ENCODE assay signal across 2 cellular contexts in the genomic region with DNA sequence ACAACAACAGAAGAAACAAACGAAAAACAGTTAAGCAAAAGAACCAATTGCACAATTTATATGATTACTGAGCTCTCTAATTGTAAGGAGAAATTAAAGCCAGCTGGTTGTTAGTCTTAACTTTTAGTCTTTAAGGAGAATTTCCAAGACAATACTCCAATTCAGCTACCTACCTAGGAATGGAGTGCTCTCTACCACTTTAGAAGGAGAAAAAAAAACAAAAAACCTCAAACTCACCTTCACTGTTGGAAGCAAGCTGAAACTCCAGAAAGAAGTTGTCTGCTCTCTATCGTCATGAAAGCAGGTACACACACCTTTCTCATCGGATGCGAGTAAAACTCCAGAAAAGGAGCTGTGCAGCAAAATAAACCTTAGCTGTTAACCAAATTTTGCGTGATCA.
TF ChIP-seq lines count a peak whose summit lies in the region.

No MANE protein-coding gene starts in this region.

TF ChIP-seq in GM23338, 12 proteins besides CTCF, POLR2A, EP300 and RAD21 (continued from another document):
- TF ChIP-seq, protein P1, sequence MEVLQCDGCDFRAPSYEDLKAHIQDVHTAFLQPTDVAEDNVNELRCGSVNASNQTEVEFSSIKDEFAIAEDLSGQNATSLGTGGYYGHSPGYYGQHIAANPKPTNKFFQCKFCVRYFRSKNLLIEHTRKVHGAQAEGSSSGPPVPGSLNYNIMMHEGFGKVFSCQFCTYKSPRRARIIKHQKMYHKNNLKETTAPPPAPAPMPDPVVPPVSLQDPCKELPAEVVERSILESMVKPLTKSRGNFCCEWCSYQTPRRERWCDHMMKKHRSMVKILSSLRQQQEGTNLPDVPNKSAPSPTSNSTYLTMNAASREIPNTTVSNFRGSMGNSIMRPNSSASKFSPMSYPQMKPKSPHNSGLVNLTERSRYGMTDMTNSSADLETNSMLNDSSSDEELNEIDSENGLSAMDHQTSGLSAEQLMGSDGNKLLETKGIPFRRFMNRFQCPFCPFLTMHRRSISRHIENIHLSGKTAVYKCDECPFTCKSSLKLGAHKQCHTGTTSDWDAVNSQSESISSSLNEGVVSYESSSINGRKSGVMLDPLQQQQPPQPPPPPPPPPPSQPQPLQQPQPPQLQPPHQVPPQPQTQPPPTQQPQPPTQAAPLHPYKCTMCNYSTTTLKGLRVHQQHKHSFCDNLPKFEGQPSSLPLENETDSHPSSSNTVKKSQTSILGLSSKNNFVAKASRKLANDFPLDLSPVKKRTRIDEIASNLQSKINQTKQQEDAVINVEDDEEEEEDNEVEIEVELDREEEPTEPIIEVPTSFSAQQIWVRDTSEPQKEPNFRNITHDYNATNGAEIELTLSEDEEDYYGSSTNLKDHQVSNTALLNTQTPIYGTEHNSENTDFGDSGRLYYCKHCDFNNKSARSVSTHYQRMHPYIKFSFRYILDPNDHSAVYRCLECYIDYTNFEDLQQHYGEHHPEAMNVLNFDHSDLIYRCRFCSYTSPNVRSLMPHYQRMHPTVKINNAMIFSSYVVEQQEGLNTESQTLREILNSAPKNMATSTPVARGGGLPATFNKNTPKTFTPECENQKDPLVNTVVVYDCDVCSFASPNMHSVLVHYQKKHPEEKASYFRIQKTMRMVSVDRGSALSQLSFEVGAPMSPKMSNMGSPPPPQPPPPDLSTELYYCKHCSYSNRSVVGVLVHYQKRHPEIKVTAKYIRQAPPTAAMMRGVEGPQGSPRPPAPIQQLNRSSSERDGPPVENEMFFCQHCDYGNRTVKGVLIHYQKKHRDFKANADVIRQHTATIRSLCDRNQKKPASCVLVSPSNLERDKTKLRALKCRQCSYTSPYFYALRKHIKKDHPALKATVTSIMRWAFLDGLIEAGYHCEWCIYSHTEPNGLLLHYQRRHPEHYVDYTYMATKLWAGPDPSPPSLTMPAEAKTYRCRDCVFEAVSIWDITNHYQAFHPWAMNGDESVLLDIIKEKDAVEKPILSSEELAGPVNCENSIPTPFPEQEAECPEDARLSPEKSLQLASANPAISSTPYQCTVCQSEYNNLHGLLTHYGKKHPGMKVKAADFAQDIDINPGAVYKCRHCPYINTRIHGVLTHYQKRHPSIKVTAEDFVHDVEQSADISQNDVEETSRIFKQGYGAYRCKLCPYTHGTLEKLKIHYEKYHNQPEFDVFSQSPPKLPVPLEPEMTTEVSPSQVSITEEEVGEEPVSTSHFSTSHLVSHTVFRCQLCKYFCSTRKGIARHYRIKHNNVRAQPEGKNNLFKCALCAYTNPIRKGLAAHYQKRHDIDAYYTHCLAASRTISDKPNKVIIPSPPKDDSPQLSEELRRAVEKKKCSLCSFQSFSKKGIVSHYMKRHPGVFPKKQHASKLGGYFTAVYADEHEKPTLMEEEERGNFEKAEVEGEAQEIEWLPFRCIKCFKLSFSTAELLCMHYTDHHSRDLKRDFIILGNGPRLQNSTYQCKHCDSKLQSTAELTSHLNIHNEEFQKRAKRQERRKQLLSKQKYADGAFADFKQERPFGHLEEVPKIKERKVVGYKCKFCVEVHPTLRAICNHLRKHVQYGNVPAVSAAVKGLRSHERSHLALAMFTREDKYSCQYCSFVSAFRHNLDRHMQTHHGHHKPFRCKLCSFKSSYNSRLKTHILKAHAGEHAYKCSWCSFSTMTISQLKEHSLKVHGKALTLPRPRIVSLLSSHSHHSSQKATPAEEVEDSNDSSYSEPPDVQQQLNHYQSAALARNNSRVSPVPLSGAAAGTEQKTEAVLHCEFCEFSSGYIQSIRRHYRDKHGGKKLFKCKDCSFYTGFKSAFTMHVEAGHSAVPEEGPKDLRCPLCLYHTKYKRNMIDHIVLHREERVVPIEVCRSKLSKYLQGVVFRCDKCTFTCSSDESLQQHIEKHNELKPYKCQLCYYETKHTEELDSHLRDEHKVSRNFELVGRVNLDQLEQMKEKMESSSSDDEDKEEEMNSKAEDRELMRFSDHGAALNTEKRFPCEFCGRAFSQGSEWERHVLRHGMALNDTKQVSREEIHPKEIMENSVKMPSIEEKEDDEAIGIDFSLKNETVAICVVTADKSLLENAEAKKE (CRISPR knock-in tag; IDR thresholded peaks at IDR 0.05), result no peak
- TF ChIP-seq ZNF114 (CRISPR knock-in tag; IDR thresholded peaks at IDR 0.05) (no peak), STAT1 (IDR thresholded peaks at IDR 0.05; ENCODE audit: unreplicated experiment) (no peak), POLR2AphosphoS5 (IDR thresholded peaks at IDR 0.05; ENCODE audit: low read depth) (no peak), NANOG (IDR thresholded peaks at IDR 0.05; ENCODE audit: borderline replicate concordance) (no peak), JUNB (IDR thresholded peaks at IDR 0.05; ENCODE audit: unreplicated experiment) (no peak), EZH2 (IDR thresholded peaks at IDR 0.05; ENCODE audit: low read depth, unreplicated experiment) (no peak), ZNF331 (CRISPR knock-in tag; IDR thresholded peaks at IDR 0.05; ENCODE audit: low read depth) (no peak)
- TF ChIP-seq, protein P2, sequence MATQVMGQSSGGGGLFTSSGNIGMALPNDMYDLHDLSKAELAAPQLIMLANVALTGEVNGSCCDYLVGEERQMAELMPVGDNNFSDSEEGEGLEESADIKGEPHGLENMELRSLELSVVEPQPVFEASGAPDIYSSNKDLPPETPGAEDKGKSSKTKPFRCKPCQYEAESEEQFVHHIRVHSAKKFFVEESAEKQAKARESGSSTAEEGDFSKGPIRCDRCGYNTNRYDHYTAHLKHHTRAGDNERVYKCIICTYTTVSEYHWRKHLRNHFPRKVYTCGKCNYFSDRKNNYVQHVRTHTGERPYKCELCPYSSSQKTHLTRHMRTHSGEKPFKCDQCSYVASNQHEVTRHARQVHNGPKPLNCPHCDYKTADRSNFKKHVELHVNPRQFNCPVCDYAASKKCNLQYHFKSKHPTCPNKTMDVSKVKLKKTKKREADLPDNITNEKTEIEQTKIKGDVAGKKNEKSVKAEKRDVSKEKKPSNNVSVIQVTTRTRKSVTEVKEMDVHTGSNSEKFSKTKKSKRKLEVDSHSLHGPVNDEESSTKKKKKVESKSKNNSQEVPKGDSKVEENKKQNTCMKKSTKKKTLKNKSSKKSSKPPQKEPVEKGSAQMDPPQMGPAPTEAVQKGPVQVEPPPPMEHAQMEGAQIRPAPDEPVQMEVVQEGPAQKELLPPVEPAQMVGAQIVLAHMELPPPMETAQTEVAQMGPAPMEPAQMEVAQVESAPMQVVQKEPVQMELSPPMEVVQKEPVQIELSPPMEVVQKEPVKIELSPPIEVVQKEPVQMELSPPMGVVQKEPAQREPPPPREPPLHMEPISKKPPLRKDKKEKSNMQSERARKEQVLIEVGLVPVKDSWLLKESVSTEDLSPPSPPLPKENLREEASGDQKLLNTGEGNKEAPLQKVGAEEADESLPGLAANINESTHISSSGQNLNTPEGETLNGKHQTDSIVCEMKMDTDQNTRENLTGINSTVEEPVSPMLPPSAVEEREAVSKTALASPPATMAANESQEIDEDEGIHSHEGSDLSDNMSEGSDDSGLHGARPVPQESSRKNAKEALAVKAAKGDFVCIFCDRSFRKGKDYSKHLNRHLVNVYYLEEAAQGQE (IDR thresholded peaks at IDR 0.05; ENCODE audit: unreplicated experiment), result no peak

TF ChIP-seq in WTC11, 78 proteins besides CTCF, POLR2A, EP300 and RAD21 (continued from another document):
- TF ChIP-seq, protein P3, sequence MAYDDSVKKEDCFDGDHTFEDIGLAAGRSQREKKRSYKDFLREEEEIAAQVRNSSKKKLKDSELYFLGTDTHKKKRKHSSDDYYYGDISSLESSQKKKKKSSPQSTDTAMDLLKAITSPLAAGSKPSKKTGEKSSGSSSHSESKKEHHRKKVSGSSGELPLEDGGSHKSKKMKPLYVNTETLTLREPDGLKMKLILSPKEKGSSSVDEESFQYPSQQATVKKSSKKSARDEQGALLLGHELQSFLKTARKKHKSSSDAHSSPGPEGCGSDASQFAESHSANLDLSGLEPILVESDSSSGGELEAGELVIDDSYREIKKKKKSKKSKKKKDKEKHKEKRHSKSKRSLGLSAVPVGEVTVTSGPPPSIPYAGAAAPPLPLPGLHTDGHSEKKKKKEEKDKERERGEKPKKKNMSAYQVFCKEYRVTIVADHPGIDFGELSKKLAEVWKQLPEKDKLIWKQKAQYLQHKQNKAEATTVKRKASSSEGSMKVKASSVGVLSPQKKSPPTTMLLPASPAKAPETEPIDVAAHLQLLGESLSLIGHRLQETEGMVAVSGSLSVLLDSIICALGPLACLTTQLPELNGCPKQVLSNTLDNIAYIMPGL (CRISPR knock-in tag; IDR thresholded peaks at IDR 0.05), result no peak
- no peak for TF ChIP-seq NFATC4 (CRISPR knock-in tag; IDR thresholded peaks at IDR 0.05)
- no peak for TF ChIP-seq ETV6 (CRISPR knock-in tag; IDR thresholded peaks at IDR 0.05)
- TF ChIP-seq CREM (CRISPR knock-in tag; IDR thresholded peaks at IDR 0.05), result no peak
- TF ChIP-seq, protein P4, sequence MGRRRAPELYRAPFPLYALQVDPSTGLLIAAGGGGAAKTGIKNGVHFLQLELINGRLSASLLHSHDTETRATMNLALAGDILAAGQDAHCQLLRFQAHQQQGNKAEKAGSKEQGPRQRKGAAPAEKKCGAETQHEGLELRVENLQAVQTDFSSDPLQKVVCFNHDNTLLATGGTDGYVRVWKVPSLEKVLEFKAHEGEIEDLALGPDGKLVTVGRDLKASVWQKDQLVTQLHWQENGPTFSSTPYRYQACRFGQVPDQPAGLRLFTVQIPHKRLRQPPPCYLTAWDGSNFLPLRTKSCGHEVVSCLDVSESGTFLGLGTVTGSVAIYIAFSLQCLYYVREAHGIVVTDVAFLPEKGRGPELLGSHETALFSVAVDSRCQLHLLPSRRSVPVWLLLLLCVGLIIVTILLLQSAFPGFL (CRISPR knock-in tag; IDR thresholded peaks at IDR 0.05; ENCODE audit: borderline replicate concordance), result no peak
- TF ChIP-seq NR3C1 (CRISPR knock-in tag; conservative IDR thresholded peaks at IDR 0.05; ENCODE audit: low read depth), result no peak
- TF ChIP-seq NFE2L1 (CRISPR knock-in tag; IDR thresholded peaks at IDR 0.05), result no peak
- TF ChIP-seq JUN (CRISPR knock-in tag; IDR thresholded peaks at IDR 0.05), result no peak
- TF ChIP-seq, protein P5, sequence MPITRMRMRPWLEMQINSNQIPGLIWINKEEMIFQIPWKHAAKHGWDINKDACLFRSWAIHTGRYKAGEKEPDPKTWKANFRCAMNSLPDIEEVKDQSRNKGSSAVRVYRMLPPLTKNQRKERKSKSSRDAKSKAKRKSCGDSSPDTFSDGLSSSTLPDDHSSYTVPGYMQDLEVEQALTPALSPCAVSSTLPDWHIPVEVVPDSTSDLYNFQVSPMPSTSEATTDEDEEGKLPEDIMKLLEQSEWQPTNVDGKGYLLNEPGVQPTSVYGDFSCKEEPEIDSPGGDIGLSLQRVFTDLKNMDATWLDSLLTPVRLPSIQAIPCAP (CRISPR knock-in tag; IDR thresholded peaks at IDR 0.05), result no peak
- TF ChIP-seq, protein P6, sequence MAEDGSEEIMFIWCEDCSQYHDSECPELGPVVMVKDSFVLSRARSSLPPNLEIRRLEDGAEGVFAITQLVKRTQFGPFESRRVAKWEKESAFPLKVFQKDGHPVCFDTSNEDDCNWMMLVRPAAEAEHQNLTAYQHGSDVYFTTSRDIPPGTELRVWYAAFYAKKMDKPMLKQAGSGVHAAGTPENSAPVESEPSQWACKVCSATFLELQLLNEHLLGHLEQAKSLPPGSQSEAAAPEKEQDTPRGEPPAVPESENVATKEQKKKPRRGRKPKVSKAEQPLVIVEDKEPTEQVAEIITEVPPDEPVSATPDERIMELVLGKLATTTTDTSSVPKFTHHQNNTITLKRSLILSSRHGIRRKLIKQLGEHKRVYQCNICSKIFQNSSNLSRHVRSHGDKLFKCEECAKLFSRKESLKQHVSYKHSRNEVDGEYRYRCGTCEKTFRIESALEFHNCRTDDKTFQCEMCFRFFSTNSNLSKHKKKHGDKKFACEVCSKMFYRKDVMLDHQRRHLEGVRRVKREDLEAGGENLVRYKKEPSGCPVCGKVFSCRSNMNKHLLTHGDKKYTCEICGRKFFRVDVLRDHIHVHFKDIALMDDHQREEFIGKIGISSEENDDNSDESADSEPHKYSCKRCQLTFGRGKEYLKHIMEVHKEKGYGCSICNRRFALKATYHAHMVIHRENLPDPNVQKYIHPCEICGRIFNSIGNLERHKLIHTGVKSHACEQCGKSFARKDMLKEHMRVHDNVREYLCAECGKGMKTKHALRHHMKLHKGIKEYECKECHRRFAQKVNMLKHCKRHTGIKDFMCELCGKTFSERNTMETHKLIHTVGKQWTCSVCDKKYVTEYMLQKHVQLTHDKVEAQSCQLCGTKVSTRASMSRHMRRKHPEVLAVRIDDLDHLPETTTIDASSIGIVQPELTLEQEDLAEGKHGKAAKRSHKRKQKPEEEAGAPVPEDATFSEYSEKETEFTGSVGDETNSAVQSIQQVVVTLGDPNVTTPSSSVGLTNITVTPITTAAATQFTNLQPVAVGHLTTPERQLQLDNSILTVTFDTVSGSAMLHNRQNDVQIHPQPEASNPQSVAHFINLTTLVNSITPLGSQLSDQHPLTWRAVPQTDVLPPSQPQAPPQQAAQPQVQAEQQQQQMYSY (CRISPR knock-in tag; IDR thresholded peaks at IDR 0.05), result no peak
- TF ChIP-seq, protein P7, sequence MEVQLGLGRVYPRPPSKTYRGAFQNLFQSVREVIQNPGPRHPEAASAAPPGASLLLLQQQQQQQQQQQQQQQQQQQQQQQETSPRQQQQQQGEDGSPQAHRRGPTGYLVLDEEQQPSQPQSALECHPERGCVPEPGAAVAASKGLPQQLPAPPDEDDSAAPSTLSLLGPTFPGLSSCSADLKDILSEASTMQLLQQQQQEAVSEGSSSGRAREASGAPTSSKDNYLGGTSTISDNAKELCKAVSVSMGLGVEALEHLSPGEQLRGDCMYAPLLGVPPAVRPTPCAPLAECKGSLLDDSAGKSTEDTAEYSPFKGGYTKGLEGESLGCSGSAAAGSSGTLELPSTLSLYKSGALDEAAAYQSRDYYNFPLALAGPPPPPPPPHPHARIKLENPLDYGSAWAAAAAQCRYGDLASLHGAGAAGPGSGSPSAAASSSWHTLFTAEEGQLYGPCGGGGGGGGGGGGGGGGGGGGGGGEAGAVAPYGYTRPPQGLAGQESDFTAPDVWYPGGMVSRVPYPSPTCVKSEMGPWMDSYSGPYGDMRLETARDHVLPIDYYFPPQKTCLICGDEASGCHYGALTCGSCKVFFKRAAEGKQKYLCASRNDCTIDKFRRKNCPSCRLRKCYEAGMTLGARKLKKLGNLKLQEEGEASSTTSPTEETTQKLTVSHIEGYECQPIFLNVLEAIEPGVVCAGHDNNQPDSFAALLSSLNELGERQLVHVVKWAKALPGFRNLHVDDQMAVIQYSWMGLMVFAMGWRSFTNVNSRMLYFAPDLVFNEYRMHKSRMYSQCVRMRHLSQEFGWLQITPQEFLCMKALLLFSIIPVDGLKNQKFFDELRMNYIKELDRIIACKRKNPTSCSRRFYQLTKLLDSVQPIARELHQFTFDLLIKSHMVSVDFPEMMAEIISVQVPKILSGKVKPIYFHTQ (CRISPR knock-in tag; IDR thresholded peaks at IDR 0.05), result no peak
- TF ChIP-seq, protein P8, sequence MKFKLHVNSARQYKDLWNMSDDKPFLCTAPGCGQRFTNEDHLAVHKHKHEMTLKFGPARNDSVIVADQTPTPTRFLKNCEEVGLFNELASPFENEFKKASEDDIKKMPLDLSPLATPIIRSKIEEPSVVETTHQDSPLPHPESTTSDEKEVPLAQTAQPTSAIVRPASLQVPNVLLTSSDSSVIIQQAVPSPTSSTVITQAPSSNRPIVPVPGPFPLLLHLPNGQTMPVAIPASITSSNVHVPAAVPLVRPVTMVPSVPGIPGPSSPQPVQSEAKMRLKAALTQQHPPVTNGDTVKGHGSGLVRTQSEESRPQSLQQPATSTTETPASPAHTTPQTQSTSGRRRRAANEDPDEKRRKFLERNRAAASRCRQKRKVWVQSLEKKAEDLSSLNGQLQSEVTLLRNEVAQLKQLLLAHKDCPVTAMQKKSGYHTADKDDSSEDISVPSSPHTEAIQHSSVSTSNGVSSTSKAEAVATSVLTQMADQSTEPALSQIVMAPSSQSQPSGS (CRISPR knock-in tag; IDR thresholded peaks at IDR 0.05; ENCODE audit: borderline replicate concordance, low read depth), result no peak
- TF ChIP-seq SP1 (CRISPR knock-in tag; conservative IDR thresholded peaks at IDR 0.05), result no peak
TF ChIP-seq in WTC11: peak in this region for 0.
